ENCODE assay signal across 27 cellular contexts in genomic region chr3:14092464-14092863, GRCh38.
"Had no signal": no experiment of that assay in that cellular context is flagged by ENCODE, and none has a peak within 500 bp of the region (broad histone marks: within the 10 kb centered on the region; RNA-seq: fewer than 3 reads in every experiment).

No MANE protein-coding gene starts in this region.

- H3K27me3 ChIP-seq: left lung, neural progenitor cell, suprapubic skin, transverse colon, upper lobe of right lung, uterus had no signal

- H3K27ac ChIP-seq: coronary artery, gastrocnemius medialis, left lung, neural progenitor cell, parathyroid adenoma, suprapubic skin, transverse colon, upper lobe of right lung, uterus had no signal

- DNase-seq: dermis blood vessel endothelial cell; effector memory CD4-positive, alpha-beta T cell; gastrocnemius medialis; head of caudate nucleus; kidney; left lung; mesenchymal stem cell; midbrain; naive thymus-derived CD4-positive, alpha-beta T cell; stimulated activated CD4-positive, alpha-beta T cell treated with anti-CD3 and anti-CD28 coated beads, Interleukin-12 subunit alpha, Interleukin-12 subunit beta, amount 100 ng/mL, for 4 hours; stimulated activated CD4-positive, alpha-beta T cell treated with anti-CD3 and anti-CD28 coated beads, Interleukin-1b, Interleukin-23, amount 100 ng/mL, for 48 hours; stimulated activated CD4-positive, alpha-beta T cell treated with anti-CD3 and anti-CD28 coated beads, Interleukin-4, amount 100 ng/mL, for 1 hour; stimulated activated CD8-positive, alpha-beta memory T cell treated with anti-CD3 and anti-CD28 coated beads, Interleukin-4, amount 100 ng/mL, for 48 hours; stimulated activated naive CD4-positive, alpha-beta T cell; stimulated activated naive CD8-positive, alpha-beta T cell treated with anti-CD3 and anti-CD28 coated beads, Interleukin-15, amount 100 ng/mL, for 72 hours; transverse colon; upper lobe of right lung; uterus had no signal

- H2AFZ ChIP-seq: neural progenitor cell, parathyroid adenoma had no signal

- H3K4me2 ChIP-seq: neural progenitor cell, smooth muscle cell had no signal

- H3K27ac Mint-ChIP-seq: naive thymus-derived CD4-positive, alpha-beta T cell; neural progenitor cell; stimulated activated naive CD8-positive, alpha-beta T cell treated with anti-CD3 and anti-CD28 coated beads, Interleukin-15, amount 100 ng/mL, for 72 hours had no signal

- H3K36me3 ChIP-seq: gastrocnemius medialis, left lung, neural progenitor cell, suprapubic skin, transverse colon, upper lobe of right lung, uterus had no signal

- H3K4me1 Mint-ChIP-seq: naive thymus-derived CD4-positive, alpha-beta T cell; nephron; neural progenitor cell; stimulated activated naive CD8-positive, alpha-beta T cell treated with anti-CD3 and anti-CD28 coated beads, Interleukin-15, amount 100 ng/mL, for 72 hours had no signal

- H3K4me3 Mint-ChIP-seq: naive thymus-derived CD4-positive, alpha-beta T cell; nephron; neural progenitor cell; stimulated activated naive CD8-positive, alpha-beta T cell treated with anti-CD3 and anti-CD28 coated beads, Interleukin-15, amount 100 ng/mL, for 72 hours had no signal

- H3K9ac ChIP-seq: neural progenitor cell, parathyroid adenoma had no signal

- H3K4me3 ChIP-seq: coronary artery, gastrocnemius medialis, left lung, neural progenitor cell, smooth muscle cell, suprapubic skin, transverse colon, upper lobe of right lung, uterus had no signal

- FAIRE-seq: endometrium, kidney had no signal

- H3K4me1 ChIP-seq: gastrocnemius medialis, left lung, parathyroid adenoma, suprapubic skin, transverse colon, upper lobe of right lung, uterus had no signal

- H3K79me2 ChIP-seq: parathyroid adenoma had no signal

- H3K27me3 Mint-ChIP-seq: progenitor cell of endocrine pancreas had no signal

- H3K36me3 Mint-ChIP-seq: neural progenitor cell had no signal

- ATAC-seq: gastrocnemius medialis; left lung; naive thymus-derived CD4-positive, alpha-beta T cell; sciatic nerve; stimulated activated naive CD8-positive, alpha-beta T cell treated with anti-CD3 and anti-CD28 coated beads, Interleukin-15, amount 100 ng/mL, for 72 hours; upper lobe of right lung had no signal
